In genomic region chr9:22970434-22970975, GRCh38 we compare ENCODE assay signal across 27 cellular contexts.
"Had no signal": no experiment of that assay in that cellular context is flagged by ENCODE, and none has a peak within 500 bp of the region (broad histone marks: within the 10 kb centered on the region; RNA-seq: fewer than 3 reads in every experiment).

No MANE protein-coding gene starts in this region.

- DNase-seq: activated CD4-positive, alpha-beta T cell treated with anti-CD3 and anti-CD28 coated beads for 36 hours; activated CD4-positive, alpha-beta T cell treated with anti-CD3 and anti-CD28 coated beads, Interleukin-2, amount 10 ng/mL, durations not matched to agents 7 days and 5 days; activated CD4-positive, alpha-beta T cell treated with anti-CD3 and anti-CD28 coated beads, Interleukin-2, amount 50 U/mL, for 48 hours; activated CD8-positive, alpha-beta T cell treated with anti-CD3 and anti-CD28 coated beads, Interleukin-2, amount 10 ng/mL, durations not matched to agents 7 days and 5 days; activated gamma-delta T cell treated with Interleukin-2 at 50 U/mL for 16 hours; activated naive CD4-positive, alpha-beta T cell treated with anti-CD3 and anti-CD28 coated beads for 36 hours; activated T-cell treated with anti-CD3 and anti-CD28 coated beads, Interleukin-2, amount 50 U/mL, for 24 hours; adrenal gland; body of pancreas; NCI-H1105; NCI-H1417 treated with DMSO at 0.1 percent for 48 hours; NCI-H187 treated with DMSO at 0.1 percent for 48 hours; NCI-H2081; NCI-H345; NCI-H524 treated with DMSO at 0.1 percent for 48 hours; PC-3; Peyer's patch; RPMI8226; SHP77 treated with DMSO at 0.1 percent for 48 hours; SK-N-SH had no signal

- H3K27ac ChIP-seq: adrenal gland, body of pancreas, breast epithelium, Peyer's patch, SJSA1 had no signal

- H3K27me3 ChIP-seq: adrenal gland, body of pancreas, breast epithelium, Peyer's patch, SJSA1 had no signal

- H3K4me2 ChIP-seq: SK-N-SH had no signal

- H3K36me3 Mint-ChIP-seq: activated naive CD4-positive, alpha-beta T cell treated with anti-CD3 and anti-CD28 coated beads, Interleukin-2, amount 50 U/mL, for 72 hours had no signal

- H3K9me3 ChIP-seq: adrenal gland, body of pancreas, breast epithelium, Peyer's patch, SJSA1, SK-N-SH had no signal

- H3K36me3 ChIP-seq: adrenal gland, breast epithelium, Peyer's patch, SJSA1 had no signal

- H3K4me3 ChIP-seq: adrenal gland, body of pancreas, breast epithelium, Peyer's patch, SJSA1 had no signal

- H3K27ac Mint-ChIP-seq: activated CD4-positive, alpha-beta T cell treated with anti-CD3 and anti-CD28 coated beads for 36 hours; activated CD4-positive, alpha-beta T cell treated with anti-CD3 and anti-CD28 coated beads, Interleukin-2, amount 10 ng/mL, durations not matched to agents 7 days and 5 days; activated CD8-positive, alpha-beta T cell treated with anti-CD3 and anti-CD28 coated beads, Interleukin-2, amount 10 ng/mL, durations not matched to agents 7 days and 5 days; activated naive CD4-positive, alpha-beta T cell treated with anti-CD3 and anti-CD28 coated beads for 36 hours; activated naive CD4-positive, alpha-beta T cell treated with anti-CD3 and anti-CD28 coated beads, Interleukin-2, amount 50 U/mL, for 72 hours; activated T-cell treated with anti-CD3 and anti-CD28 coated beads, Interleukin-2, amount 50 U/mL, for 24 hours; activated T-helper 2 cell treated with anti-CD3 and anti-CD28 coated beads, Interferon-gamma antibody, Interleukin-2, Interleukin-4, amounts not matched to agents 10 μg/mL and 5 μg/mL and 100 μg/mL, durations not matched to agents 14 hours and 24 hours and 36 hours; T-helper 1 cell treated with Interleukin-12 subunit alpha and Interleukin-12 subunit beta and Interleukin-4 antibody, amounts not matched to agents 30 μg/mL and 1 μg/mL, for 36 hours; T-helper 2 cell treated with Interferon-gamma antibody and Interleukin-4, amounts not matched to agents 5 μg/mL and 100 μg/mL, for 36 hours had no signal

- H3K27me3 Mint-ChIP-seq: activated CD4-positive, alpha-beta T cell treated with anti-CD3 and anti-CD28 coated beads for 36 hours; activated CD4-positive, alpha-beta T cell treated with anti-CD3 and anti-CD28 coated beads, Interleukin-2, amount 10 ng/mL, durations not matched to agents 7 days and 5 days; activated T-cell treated with anti-CD3 and anti-CD28 coated beads, Interleukin-2, amount 50 U/mL, for 24 hours had no signal

- H3K4me3 Mint-ChIP-seq: activated CD4-positive, alpha-beta T cell treated with anti-CD3 and anti-CD28 coated beads for 36 hours; activated CD4-positive, alpha-beta T cell treated with anti-CD3 and anti-CD28 coated beads, Interleukin-2, amount 10 ng/mL, durations not matched to agents 7 days and 5 days; activated CD8-positive, alpha-beta T cell treated with anti-CD3 and anti-CD28 coated beads, Interleukin-2, amount 10 ng/mL, durations not matched to agents 7 days and 5 days; activated naive CD4-positive, alpha-beta T cell treated with anti-CD3 and anti-CD28 coated beads for 36 hours; activated T-cell treated with anti-CD3 and anti-CD28 coated beads, Interleukin-2, amount 50 U/mL, for 24 hours; T-helper 1 cell treated with Interleukin-12 subunit alpha and Interleukin-12 subunit beta and Interleukin-4 antibody, amounts not matched to agents 30 μg/mL and 1 μg/mL, for 36 hours; T-helper 2 cell treated with Interferon-gamma antibody and Interleukin-4, amounts not matched to agents 5 μg/mL and 100 μg/mL, for 36 hours had no signal

- ATAC-seq: activated CD4-positive, alpha-beta T cell treated with anti-CD3 and anti-CD28 coated beads for 36 hours; activated CD4-positive, CD25-positive, alpha-beta regulatory T cell treated with anti-CD3 and anti-CD28 coated beads, Interleukin-2, amount 50 U/mL, for 24 hours; activated CD8-positive, alpha-beta T cell treated with anti-CD3 and anti-CD28 coated beads, Interleukin-2, amount 10 ng/mL, durations not matched to agents 7 days and 5 days; activated naive CD4-positive, alpha-beta T cell treated with anti-CD3 and anti-CD28 coated beads, Interleukin-2, amount 50 U/mL, for 72 hours; body of pancreas; PC-3 had no signal

- H3K9ac ChIP-seq: SK-N-SH had no signal

- H3K4me1 Mint-ChIP-seq: activated CD4-positive, alpha-beta T cell treated with anti-CD3 and anti-CD28 coated beads for 36 hours; activated CD4-positive, alpha-beta T cell treated with anti-CD3 and anti-CD28 coated beads, Interleukin-2, amount 10 ng/mL, durations not matched to agents 7 days and 5 days had no signal

- H3K4me1 ChIP-seq: adrenal gland, body of pancreas, breast epithelium, Peyer's patch, SJSA1 had no signal
